8 cellular contexts compared by ENCODE assay signal in the genomic region with DNA sequence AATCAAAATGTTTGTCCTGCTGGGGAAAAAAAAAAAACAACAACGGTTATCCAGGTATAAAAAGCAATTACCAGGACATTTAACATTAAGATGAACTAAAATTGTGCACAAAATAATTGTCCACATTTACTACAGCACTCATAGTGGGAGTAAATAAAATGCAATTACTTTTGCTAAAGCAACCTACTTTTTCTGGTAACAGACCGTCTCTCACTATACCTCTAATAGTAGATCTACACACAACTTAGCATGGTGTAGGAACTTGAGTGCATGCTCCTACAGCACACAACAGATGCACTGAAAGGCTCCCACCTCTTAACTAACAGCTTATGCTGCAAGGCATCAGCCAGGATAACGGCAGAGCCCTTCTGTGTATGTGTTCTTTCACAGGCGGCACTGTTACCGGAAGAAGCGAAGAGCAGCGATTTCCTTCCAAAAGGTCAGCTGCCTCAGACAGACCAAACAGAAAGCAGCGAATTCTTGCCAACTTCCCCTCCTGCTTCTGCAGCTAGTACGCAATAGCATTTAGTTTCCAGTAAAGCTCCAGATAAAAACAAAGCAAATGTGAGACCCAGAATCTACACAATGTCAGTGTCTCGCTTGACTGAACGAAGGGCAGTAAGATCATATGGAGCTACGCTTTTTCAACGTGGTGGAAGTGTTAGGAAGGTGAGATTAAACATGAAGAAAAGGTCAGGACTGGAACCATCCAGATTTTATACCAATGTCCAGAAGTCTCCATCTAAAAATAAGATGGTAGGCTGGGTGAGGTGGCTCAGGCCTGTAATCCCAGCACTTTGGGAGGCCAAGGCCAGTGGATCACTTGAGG. TPM values are rescaled to one million over a fixed set of nuclear protein-coding genes. Genes with fewer than 3 reads are reported as not detected.
DNase-seq lines count a peak whose midpoint lies in the region; ATAC-seq and TF ChIP-seq lines count a peak whose summit lies in the region.

No MANE protein-coding gene starts in this region.

- H3K4me3 Mint-ChIP-seq in immature natural killer cell = peak overlapping the region; percentile 85 to 97 (median 89)
- H3K4me3 Mint-ChIP-seq in Calu3 (ENCODE audit: low read depth, unreplicated experiment) = no peak overlapping the region

- H3K4me2 ChIP-seq in BLaER1 (peak overlapping the region; percentile 93), Karpas-422 (ENCODE audit: low read depth, low read length, poor library complexity, severe bottlenecking) (peak overlapping the region; percentile 76)

- H3K27ac Mint-ChIP-seq in immature natural killer cell (peak overlapping the region; percentile 93 to 100 (median 99)), Calu3 (ENCODE audit: unreplicated experiment) (no peak overlapping the region)

- H3K27me3 Mint-ChIP-seq in immature natural killer cell (ENCODE audit: low read depth in 3 of 3) (peaks cover 2 to 9% (median 6%) of the 10 kb centered on the region in 3 donors), Calu3 (ENCODE audit: unreplicated experiment) (no peaks in the 10 kb centered on the region)

- intact Hi-C loops in Calu3 (cut with micrococcal nuclease; ENCODE audit: unreplicated experiment) = no loop called here

- H3K36me3 ChIP-seq in BLaER1 = peaks cover 5% of the 10 kb centered on the region; the same call in 1 of the 2 replicates
- H3K36me3 ChIP-seq in Karpas-422 (ENCODE audit: insufficient read depth, low read length) = no peaks in the 10 kb centered on the region

- TF ChIP-seq CTCF in astrocyte of the cerebellum (IDR thresholded peaks at IDR 0.05; ENCODE audit: low read depth, low read length, missing control alignments) (no peak), Calu3 (IDR thresholded peaks at IDR 0.05; ENCODE audit: unreplicated experiment) (no peak)

- in situ Hi-C loops in astrocyte of the cerebellum (cut with HindIII; ENCODE audit: low sequenced_read_pairs) = no loop called here

- H3K4me1 ChIP-seq in BLaER1 (peaks cover 34% of the 10 kb centered on the region), Karpas-422 (ENCODE audit: low read length) (peaks cover 68% of the 10 kb centered on the region)

- H3K9me2 ChIP-seq in Karpas-422 (replicated peaks; ENCODE audit: insufficient read depth, low read length) = no peaks in the 10 kb centered on the region

- H3K27ac ChIP-seq in BLaER1 = peak overlapping the region; percentile 88
- H3K27ac ChIP-seq in Karpas-422 (ENCODE audit: low read length) = peak overlapping the region; percentile 91

- H2AFZ ChIP-seq in Karpas-422 (ENCODE audit: low read length) = no peak overlapping the region

- no TSS peak for BruUV-seq in Calu3 (replicated peaks; lab: Mats Ljungman, UMichigan)

- peak; percentile 71 for ATAC-seq in GM19351 (IDR thresholded peaks at IDR 0.05; ENCODE audit: unreplicated experiment)

- peak; percentile 94 for DNase-seq in Karpas-422
- peak; percentile 61 for DNase-seq in T-helper 9 cell
- peak; percentile 36 for DNase-seq in astrocyte of the cerebellum (ENCODE audit: low read depth)
- DNase-seq in immature natural killer cell = peak; percentile 79 to 86 (median 79)
- DNase-seq in smooth muscle cell of the brain vasculature (ENCODE audit: low read depth, low spot score) = peak; percentile 67
- DNase-seq in Calu3 = no peak

- CTCF ChIA-PET in Calu3 (lab: Charles Lee) = interaction anchor here (0.5 to 0.7 kb wide), 5 partner anchors 62 to 1606 kb away, joined by 3 to 7 read pairs (median 3); no protein-coding TSS in a partner anchor

- peaks cover 93% of the 10 kb centered on the region for H3K79me2 ChIP-seq in Karpas-422 (ENCODE audit: low read length)

- no peaks in the 10 kb centered on the region for H3K36me3 Mint-ChIP-seq in immature natural killer cell
- no peaks in the 10 kb centered on the region for H3K36me3 Mint-ChIP-seq in Calu3 (ENCODE audit: insufficient read depth, unreplicated experiment)

- H3K27me3 ChIP-seq in BLaER1 (no peaks in the 10 kb centered on the region), Karpas-422 (ENCODE audit: low read length) (no peaks in the 10 kb centered on the region)

- H4K20me1 ChIP-seq in BLaER1 = peaks cover 15% of the 10 kb centered on the region; the same call in 1 of the 2 replicates
- H4K20me1 ChIP-seq in Karpas-422 (ENCODE audit: insufficient read depth, low read depth, low read length) = no peaks in the 10 kb centered on the region

- H3K4me1 Mint-ChIP-seq in immature natural killer cell (peaks cover 61 to 67% of the 10 kb centered on the region in 2 donors), Calu3 (ENCODE audit: low read depth, unreplicated experiment) (no peaks in the 10 kb centered on the region)

- H3K9me3 ChIP-seq in BLaER1 (no peaks in the 10 kb centered on the region), Karpas-422 (ENCODE audit: low read length) (no peaks in the 10 kb centered on the region)

- H3K4me3 ChIP-seq in BLaER1 (peak overlapping the region; percentile 52), Karpas-422 (ENCODE audit: low read length) (peak overlapping the region; percentile 63), astrocyte of the cerebellum (ENCODE audit: low read depth, low read length) (no peak overlapping the region)

- H3K9ac ChIP-seq in BLaER1 = peak overlapping the region; percentile 72
- peak overlapping the region; percentile 61 for H3K9ac ChIP-seq in Karpas-422 (ENCODE audit: low read length)

- no peaks in the 10 kb centered on the region for H3K9me3 Mint-ChIP-seq in immature natural killer cell
- no peaks in the 10 kb centered on the region for H3K9me3 Mint-ChIP-seq in Calu3 (ENCODE audit: low read depth, unreplicated experiment)

RNA-seq across cellular contexts. Expression of a gene that starts 27.6 kb away (rescaled TPM):
- total RNA-seq in Karpas-422 (2014; rRNA removed; shearing (Covaris generic); ENCODE audit: low replicate concordance) = 110 and 142 TPM in 2 replicates
- 10 to 100 TPM; 33.9 to 58.3 (median 37.8) TPM for polyA plus RNA-seq in immature natural killer cell
- total RNA-seq in Calu3 (2022) = 45.4 and 45.8 TPM in 2 replicates

RNA-seq across cellular contexts. Expression of a gene that starts 39.7 kb away (rescaled TPM):
- 62.3 and 160 TPM in 2 replicates for total RNA-seq in Karpas-422 (2014; rRNA removed; shearing (Covaris generic); ENCODE audit: low replicate concordance)
- 10 to 100 TPM; 33.2 to 62.9 (median 38.2) TPM for polyA plus RNA-seq in immature natural killer cell
- total RNA-seq in Calu3 (2022) = 3.1 and 3.9 TPM in 2 replicates

RNA-seq across cellular contexts. Expression of a gene that starts 54.3 kb away (rescaled TPM):
- total RNA-seq in Karpas-422 (2014; rRNA removed; shearing (Covaris generic); ENCODE audit: low replicate concordance) = 14.9 and 28.8 TPM in 2 replicates
- polyA plus RNA-seq in immature natural killer cell = 10 to 100 TPM; 15.8 to 21.1 (median 19.9) TPM
- total RNA-seq in Calu3 (2022) = 37.4 and 42.7 TPM in 2 replicates

Comparison
In these comparisons a context has a peak if more than half of its experiments do, and no peak if none do; other contexts are left out.
1. RNA of a gene that starts 39.7 kb away (total RNA-seq): 62.3 to 160 TPM in Karpas-422; 3.1 to 3.9 TPM in Calu3; every median in the first group is over 10 times any median in the second.